Comparison of ENCODE assay signal across 11 cellular contexts in the genomic region with DNA sequence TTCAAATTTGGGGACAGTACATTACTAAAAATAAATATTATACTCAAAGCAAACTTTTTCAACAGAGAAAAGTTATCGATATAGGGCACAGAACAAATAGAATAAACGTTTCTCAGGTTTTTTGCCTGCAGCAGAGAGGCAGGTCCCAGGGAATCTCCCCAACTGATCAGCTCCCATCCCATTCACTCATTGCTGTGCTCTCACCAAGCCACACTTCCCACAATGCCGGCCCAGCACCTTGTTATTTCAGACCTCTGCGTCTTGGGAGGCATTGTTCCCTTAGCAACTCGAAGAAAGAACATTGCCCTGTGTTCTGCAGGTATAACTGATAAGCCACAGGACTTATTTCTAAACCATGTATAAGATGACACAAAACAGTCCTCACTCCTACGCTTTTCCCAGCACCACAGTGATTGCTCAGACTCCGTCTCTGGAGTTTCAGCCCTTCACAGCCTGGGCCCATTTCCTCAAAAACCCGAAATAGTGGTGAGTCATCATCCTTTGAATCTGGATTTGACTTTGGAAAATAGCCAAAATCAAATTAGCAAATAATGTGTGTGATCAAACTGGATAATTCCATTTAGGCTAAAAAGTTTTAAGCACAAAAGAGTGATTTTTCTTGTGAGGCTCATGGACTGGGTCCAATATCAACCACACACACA.
DNase-seq lines count a peak whose midpoint lies in the region; ATAC-seq and TF ChIP-seq lines count a peak whose summit lies in the region.
"Had no signal": no experiment of that assay in that cellular context is flagged by ENCODE, and none has a peak within 500 bp of the region (broad histone marks: within the 10 kb centered on the region; RNA-seq: fewer than 3 reads in every experiment).

No MANE protein-coding gene starts in this region.

- peaks cover 0 to 4% (median 0%) of the 10 kb centered on the region in 3 donors for H3K4me1 ChIP-seq in gastroesophageal sphincter
- H3K4me1 ChIP-seq in right lobe of liver, result no peaks in the 10 kb centered on the region

- H3K27ac ChIP-seq in gastroesophageal sphincter (no peak overlapping the region), right lobe of liver (no peak overlapping the region)

- no peak overlapping the region for H3K4me3 ChIP-seq in gastroesophageal sphincter
- no peak overlapping the region for H3K4me3 ChIP-seq in right lobe of liver

- TF ChIP-seq POLR2A in gastroesophageal sphincter (IDR thresholded peaks at IDR 0.05) (no peak), right lobe of liver (IDR thresholded peaks at IDR 0.05) (no peak)

- WGBS in gastroesophageal sphincter (ENCODE audit: low coverage in 1 of 2), 2 donors, result 57 to 70% methylated on average over 6 to 8 of the region's 8 CpGs
- WGBS in right lobe of liver (ENCODE audit: insufficient coverage, low coverage, low lambda C conversion rate, missing lambda C conversion rate), result 48% methylated on average over 8 of the region's 8 CpGs

- H3K27me3 ChIP-seq in gastroesophageal sphincter (no peaks in the 10 kb centered on the region), right lobe of liver (no peaks in the 10 kb centered on the region)

- no peaks in the 10 kb centered on the region for H3K9me3 ChIP-seq in gastroesophageal sphincter
- no peaks in the 10 kb centered on the region for H3K9me3 ChIP-seq in right lobe of liver

- no peak for TF ChIP-seq EP300 in gastroesophageal sphincter (IDR thresholded peaks at IDR 0.05)

- no peak for TF ChIP-seq CTCF in gastroesophageal sphincter (IDR thresholded peaks at IDR 0.05)
- no peak for TF ChIP-seq CTCF in right lobe of liver (IDR thresholded peaks at IDR 0.05)

- peak; percentile 69 for ATAC-seq in gastroesophageal sphincter
- peak; percentile 84 for ATAC-seq in sciatic nerve
- ATAC-seq in right lobe of liver, result no peak
- ATAC-seq in HG02840 (IDR thresholded peaks at IDR 0.05; ENCODE audit: low FRiP score, unreplicated experiment), result no peak
- ATAC-seq in HG03469 (IDR thresholded peaks at IDR 0.05; ENCODE audit: unreplicated experiment), result no peak
- ATAC-seq: activated naive CD8-positive, alpha-beta T cell treated with anti-CD3 and anti-CD28 coated beads, Interleukin-2, amount 50 U/mL, for 24 hours had no signal

- DNase-seq in H4 (ENCODE audit: low spot score) (peak; percentile 51), astrocyte of the hippocampus (ENCODE audit: low read depth, low spot score) (peak; percentile 93), sciatic nerve (ENCODE audit: low spot score) (no peak), right lobe of liver (no peak)
- DNase-seq in activated CD4-positive, alpha-beta T cell treated with anti-CD3 and anti-CD28 coated beads for 4 hours, result no peak
- DNase-seq: activated CD4-positive, alpha-beta T cell treated with anti-CD3 and anti-CD28 coated beads, Interleukin-2, amount 50 U/mL, for 48 hours; activated naive CD8-positive, alpha-beta T cell treated with anti-CD3 and anti-CD28 coated beads, Interleukin-2, amount 50 U/mL, for 24 hours; DMS79 treated with DMSO at 0.1 percent for 48 hours had no signal

- intact Hi-C loops in sciatic nerve (cut with DNase I), result no loop called here
- intact Hi-C loops in right lobe of liver (cut with DNase I), result no loop called here

- no peaks in the 10 kb centered on the region for H3K36me3 ChIP-seq in gastroesophageal sphincter
- H3K36me3 ChIP-seq in right lobe of liver, result no peaks in the 10 kb centered on the region

Comparison
In these comparisons a context has a peak if more than half of its experiments do, and no peak if none do; other contexts are left out.
1. DNase-seq: peak in H4 (single experiment) and astrocyte of the hippocampus (single experiment); none in sciatic nerve (single experiment), right lobe of liver (0 of 3) and activated CD4-positive, alpha-beta T cell treated with anti-CD3 and anti-CD28 coated beads for 4 hours (0 of 2).
2. ATAC-seq: peak in gastroesophageal sphincter (single experiment) and sciatic nerve (single experiment); none in right lobe of liver (0 of 4), HG02840 (single experiment) and HG03469 (single experiment).